1 cellular context compared by ENCODE assay signal in genomic region chr5:133145436-133146143, GRCh38.
TF ChIP-seq lines count a peak whose summit lies in the region.

No MANE protein-coding gene starts in this region.

TF ChIP-seq in GM12878, 131 proteins besides CTCF, POLR2A, EP300 and RAD21 (continued from another document):
- TF ChIP-seq ZNF592 (IDR thresholded peaks at IDR 0.05), result no peak
